Comparison of ENCODE assay signal across 2 cellular contexts in the genomic region with DNA sequence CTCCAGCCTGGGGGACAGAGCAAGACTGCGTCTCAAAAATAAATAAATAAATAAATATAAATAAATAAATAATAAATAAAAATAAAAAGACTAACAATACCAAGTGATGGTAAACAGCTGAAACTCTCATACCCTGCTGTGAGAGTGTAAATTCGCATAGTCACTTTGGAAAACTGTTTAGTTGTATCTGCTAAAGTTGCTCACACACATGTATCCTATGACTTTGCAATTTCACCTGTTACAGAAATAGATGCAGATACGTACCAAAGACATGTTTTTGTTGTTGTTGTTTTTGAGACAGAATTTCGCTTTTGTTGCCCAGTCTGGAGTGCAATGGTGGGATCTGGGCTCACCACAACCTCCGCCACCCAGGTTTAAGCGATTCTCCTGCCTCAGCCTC.
TF ChIP-seq lines count a peak whose summit lies in the region.

No MANE protein-coding gene starts in this region.

TF ChIP-seq in WTC11, 78 proteins besides CTCF, POLR2A, EP300 and RAD21 (continued from another document):
- TF ChIP-seq, protein P1, sequence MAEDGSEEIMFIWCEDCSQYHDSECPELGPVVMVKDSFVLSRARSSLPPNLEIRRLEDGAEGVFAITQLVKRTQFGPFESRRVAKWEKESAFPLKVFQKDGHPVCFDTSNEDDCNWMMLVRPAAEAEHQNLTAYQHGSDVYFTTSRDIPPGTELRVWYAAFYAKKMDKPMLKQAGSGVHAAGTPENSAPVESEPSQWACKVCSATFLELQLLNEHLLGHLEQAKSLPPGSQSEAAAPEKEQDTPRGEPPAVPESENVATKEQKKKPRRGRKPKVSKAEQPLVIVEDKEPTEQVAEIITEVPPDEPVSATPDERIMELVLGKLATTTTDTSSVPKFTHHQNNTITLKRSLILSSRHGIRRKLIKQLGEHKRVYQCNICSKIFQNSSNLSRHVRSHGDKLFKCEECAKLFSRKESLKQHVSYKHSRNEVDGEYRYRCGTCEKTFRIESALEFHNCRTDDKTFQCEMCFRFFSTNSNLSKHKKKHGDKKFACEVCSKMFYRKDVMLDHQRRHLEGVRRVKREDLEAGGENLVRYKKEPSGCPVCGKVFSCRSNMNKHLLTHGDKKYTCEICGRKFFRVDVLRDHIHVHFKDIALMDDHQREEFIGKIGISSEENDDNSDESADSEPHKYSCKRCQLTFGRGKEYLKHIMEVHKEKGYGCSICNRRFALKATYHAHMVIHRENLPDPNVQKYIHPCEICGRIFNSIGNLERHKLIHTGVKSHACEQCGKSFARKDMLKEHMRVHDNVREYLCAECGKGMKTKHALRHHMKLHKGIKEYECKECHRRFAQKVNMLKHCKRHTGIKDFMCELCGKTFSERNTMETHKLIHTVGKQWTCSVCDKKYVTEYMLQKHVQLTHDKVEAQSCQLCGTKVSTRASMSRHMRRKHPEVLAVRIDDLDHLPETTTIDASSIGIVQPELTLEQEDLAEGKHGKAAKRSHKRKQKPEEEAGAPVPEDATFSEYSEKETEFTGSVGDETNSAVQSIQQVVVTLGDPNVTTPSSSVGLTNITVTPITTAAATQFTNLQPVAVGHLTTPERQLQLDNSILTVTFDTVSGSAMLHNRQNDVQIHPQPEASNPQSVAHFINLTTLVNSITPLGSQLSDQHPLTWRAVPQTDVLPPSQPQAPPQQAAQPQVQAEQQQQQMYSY (CRISPR knock-in tag; IDR thresholded peaks at IDR 0.05) = no peak
- TF ChIP-seq, protein P2, sequence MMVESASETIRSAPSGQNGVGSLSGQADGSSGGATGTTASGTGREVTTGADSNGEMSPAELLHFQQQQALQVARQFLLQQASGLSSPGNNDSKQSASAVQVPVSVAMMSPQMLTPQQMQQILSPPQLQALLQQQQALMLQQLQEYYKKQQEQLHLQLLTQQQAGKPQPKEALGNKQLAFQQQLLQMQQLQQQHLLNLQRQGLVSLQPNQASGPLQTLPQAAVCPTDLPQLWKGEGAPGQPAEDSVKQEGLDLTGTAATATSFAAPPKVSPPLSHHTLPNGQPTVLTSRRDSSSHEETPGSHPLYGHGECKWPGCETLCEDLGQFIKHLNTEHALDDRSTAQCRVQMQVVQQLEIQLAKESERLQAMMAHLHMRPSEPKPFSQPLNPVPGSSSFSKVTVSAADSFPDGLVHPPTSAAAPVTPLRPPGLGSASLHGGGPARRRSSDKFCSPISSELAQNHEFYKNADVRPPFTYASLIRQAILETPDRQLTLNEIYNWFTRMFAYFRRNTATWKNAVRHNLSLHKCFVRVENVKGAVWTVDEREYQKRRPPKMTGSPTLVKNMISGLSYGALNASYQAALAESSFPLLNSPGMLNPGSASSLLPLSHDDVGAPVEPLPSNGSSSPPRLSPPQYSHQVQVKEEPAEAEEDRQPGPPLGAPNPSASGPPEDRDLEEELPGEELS (CRISPR knock-in tag; IDR thresholded peaks at IDR 0.05) = no peak
- TF ChIP-seq CBFB (CRISPR knock-in tag; IDR thresholded peaks at IDR 0.05; ENCODE audit: low read depth) (no peak), HMGA2 (CRISPR knock-in tag; IDR thresholded peaks at IDR 0.05) (0 out of 2 replicates have a peak, but pooled peaks have one; percentile 41), ZNF396 (CRISPR knock-in tag; IDR thresholded peaks at IDR 0.05; ENCODE audit: borderline replicate concordance) (no peak)
- TF ChIP-seq, protein P3, sequence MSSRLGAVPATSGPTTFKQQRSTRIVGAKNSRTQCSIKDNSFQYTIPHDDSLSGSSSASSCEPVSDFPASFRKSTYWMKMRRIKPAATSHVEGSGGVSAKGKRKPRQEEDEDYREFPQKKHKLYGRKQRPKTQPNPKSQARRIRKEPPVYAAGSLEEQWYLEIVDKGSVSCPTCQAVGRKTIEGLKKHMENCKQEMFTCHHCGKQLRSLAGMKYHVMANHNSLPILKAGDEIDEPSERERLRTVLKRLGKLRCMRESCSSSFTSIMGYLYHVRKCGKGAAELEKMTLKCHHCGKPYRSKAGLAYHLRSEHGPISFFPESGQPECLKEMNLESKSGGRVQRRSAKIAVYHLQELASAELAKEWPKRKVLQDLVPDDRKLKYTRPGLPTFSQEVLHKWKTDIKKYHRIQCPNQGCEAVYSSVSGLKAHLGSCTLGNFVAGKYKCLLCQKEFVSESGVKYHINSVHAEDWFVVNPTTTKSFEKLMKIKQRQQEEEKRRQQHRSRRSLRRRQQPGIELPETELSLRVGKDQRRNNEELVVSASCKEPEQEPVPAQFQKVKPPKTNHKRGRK (CRISPR knock-in tag; IDR thresholded peaks at IDR 0.05; ENCODE audit: borderline replicate concordance) = no peak
- TF ChIP-seq, protein P4, sequence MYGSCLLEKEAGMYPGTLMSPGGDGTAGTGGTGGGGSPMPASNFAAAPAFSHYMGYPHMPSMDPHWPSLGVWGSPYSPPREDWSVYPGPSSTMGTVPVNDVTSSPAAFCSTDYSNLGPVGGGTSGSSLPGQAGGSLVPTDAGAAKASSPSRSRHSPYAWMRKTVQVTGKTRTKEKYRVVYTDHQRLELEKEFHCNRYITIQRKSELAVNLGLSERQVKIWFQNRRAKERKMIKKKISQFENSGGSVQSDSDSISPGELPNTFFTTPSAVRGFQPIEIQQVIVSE (CRISPR knock-in tag; IDR thresholded peaks at IDR 0.05; ENCODE audit: borderline replicate concordance) = no peak
TF ChIP-seq in WTC11: peak in this region for 1.

TF ChIP-seq in K562, 482 proteins besides CTCF, POLR2A, EP300 and RAD21 (continued from another document and continues in another):
- TF ChIP-seq, protein P5, sequence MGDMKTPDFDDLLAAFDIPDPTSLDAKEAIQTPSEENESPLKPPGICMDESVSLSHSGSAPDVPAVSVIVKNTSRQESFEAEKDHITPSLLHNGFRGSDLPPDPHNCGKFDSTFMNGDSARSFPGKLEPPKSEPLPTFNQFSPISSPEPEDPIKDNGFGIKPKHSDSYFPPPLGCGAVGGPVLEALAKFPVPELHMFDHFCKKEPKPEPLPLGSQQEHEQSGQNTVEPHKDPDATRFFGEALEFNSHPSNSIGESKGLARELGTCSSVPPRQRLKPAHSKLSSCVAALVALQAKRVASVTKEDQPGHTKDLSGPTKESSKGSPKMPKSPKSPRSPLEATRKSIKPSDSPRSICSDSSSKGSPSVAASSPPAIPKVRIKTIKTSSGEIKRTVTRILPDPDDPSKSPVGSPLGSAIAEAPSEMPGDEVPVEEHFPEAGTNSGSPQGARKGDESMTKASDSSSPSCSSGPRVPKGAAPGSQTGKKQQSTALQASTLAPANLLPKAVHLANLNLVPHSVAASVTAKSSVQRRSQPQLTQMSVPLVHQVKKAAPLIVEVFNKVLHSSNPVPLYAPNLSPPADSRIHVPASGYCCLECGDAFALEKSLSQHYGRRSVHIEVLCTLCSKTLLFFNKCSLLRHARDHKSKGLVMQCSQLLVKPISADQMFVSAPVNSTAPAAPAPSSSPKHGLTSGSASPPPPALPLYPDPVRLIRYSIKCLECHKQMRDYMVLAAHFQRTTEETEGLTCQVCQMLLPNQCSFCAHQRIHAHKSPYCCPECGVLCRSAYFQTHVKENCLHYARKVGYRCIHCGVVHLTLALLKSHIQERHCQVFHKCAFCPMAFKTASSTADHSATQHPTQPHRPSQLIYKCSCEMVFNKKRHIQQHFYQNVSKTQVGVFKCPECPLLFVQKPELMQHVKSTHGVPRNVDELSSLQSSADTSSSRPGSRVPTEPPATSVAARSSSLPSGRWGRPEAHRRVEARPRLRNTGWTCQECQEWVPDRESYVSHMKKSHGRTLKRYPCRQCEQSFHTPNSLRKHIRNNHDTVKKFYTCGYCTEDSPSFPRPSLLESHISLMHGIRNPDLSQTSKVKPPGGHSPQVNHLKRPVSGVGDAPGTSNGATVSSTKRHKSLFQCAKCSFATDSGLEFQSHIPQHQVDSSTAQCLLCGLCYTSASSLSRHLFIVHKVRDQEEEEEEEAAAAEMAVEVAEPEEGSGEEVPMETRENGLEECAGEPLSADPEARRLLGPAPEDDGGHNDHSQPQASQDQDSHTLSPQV (IDR thresholded peaks at IDR 0.05) = 0 out of 2 replicates have a peak, but pooled peaks have one; percentile 32
- TF ChIP-seq HCFC1 (IDR thresholded peaks at IDR 0.05; ENCODE audit: low read depth, low read length) (no peak), SP1 (CRISPR knock-in tag; IDR thresholded peaks at IDR 0.05) (no peak), KDM2B (CRISPR knock-in tag; IDR thresholded peaks at IDR 0.05) (no peak), ZNF316 (IDR thresholded peaks at IDR 0.05) (peak; percentile 87), CTBP1 (IDR thresholded peaks at IDR 0.05; ENCODE audit: borderline replicate concordance) (no peak), OTX1 (CRISPR knock-in tag; IDR thresholded peaks at IDR 0.05) (no peak), CBX8 (IDR thresholded peaks at IDR 0.05; ENCODE audit: borderline replicate concordance, extremely low read depth, low read depth, low read length, poor library complexity, severe bottlenecking) (no peak), C11orf30 (IDR thresholded peaks at IDR 0.05; ENCODE audit: low read depth) (peak; percentile 85), POLR3A (IDR thresholded peaks at IDR 0.05; ENCODE audit: borderline replicate concordance, extremely low read depth, insufficient read depth, insufficient read length) (no peak), RBM15 (IDR thresholded peaks at IDR 0.05; ENCODE audit: insufficient read depth, low read length) (no peak), MAFF (IDR thresholded peaks at IDR 0.05; ENCODE audit: low read length) (peak; percentile 19; the same call in 1 of the 2 replicates), MAFG (tag; conservative IDR thresholded peaks at IDR 0.05) (peak; percentile 83), MAFK (IDR thresholded peaks at IDR 0.05; ENCODE audit: low read length) (peak; percentile 23; the same call in 1 of the 2 replicates), TAF15 (IDR thresholded peaks at IDR 0.05; ENCODE audit: low read depth, low read length) (no peak), TAF9B (IDR thresholded peaks at IDR 0.05; ENCODE audit: partially characterized antibody) (no peak)
- TF ChIP-seq, protein P6, sequence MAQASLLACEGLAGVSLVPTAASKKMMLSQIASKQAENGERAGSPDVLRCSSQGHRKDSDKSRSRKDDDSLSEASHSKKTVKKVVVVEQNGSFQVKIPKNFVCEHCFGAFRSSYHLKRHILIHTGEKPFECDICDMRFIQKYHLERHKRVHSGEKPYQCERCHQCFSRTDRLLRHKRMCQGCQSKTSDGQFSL (CRISPR knock-in tag; IDR thresholded peaks at IDR 0.05) = no peak
- TF ChIP-seq, protein P6 (tag; IDR thresholded peaks at IDR 0.05) = no peak
- TF ChIP-seq, protein P7, sequence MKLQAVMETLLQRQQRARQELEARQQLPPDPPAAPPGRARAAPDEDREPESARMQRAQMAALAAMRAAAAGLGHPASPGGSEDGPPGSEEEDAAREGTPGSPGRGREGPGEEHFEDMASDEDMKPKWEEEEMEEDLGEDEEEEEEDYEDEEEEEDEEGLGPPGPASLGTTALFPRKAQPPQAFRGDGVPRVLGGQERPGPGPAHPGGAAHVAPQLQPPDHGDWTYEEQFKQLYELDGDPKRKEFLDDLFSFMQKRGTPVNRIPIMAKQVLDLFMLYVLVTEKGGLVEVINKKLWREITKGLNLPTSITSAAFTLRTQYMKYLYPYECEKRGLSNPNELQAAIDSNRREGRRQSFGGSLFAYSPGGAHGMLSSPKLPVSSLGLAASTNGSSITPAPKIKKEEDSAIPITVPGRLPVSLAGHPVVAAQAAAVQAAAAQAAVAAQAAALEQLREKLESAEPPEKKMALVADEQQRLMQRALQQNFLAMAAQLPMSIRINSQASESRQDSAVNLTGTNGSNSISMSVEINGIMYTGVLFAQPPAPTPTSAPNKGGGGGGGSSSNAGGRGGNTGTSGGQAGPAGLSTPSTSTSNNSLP (IDR thresholded peaks at IDR 0.05; ENCODE audit: borderline replicate concordance, low read depth, low read length) = no peak
- TF ChIP-seq, protein P8, sequence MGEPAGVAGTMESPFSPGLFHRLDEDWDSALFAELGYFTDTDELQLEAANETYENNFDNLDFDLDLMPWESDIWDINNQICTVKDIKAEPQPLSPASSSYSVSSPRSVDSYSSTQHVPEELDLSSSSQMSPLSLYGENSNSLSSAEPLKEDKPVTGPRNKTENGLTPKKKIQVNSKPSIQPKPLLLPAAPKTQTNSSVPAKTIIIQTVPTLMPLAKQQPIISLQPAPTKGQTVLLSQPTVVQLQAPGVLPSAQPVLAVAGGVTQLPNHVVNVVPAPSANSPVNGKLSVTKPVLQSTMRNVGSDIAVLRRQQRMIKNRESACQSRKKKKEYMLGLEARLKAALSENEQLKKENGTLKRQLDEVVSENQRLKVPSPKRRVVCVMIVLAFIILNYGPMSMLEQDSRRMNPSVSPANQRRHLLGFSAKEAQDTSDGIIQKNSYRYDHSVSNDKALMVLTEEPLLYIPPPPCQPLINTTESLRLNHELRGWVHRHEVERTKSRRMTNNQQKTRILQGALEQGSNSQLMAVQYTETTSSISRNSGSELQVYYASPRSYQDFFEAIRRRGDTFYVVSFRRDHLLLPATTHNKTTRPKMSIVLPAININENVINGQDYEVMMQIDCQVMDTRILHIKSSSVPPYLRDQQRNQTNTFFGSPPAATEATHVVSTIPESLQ (CRISPR knock-in tag; IDR thresholded peaks at IDR 0.05) = no peak
- TF ChIP-seq, protein P9, sequence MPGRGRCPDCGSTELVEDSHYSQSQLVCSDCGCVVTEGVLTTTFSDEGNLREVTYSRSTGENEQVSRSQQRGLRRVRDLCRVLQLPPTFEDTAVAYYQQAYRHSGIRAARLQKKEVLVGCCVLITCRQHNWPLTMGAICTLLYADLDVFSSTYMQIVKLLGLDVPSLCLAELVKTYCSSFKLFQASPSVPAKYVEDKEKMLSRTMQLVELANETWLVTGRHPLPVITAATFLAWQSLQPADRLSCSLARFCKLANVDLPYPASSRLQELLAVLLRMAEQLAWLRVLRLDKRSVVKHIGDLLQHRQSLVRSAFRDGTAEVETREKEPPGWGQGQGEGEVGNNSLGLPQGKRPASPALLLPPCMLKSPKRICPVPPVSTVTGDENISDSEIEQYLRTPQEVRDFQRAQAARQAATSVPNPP (IDR thresholded peaks at IDR 0.05; ENCODE audit: borderline replicate concordance, insufficient read depth, insufficient read length) = no peak
- TF ChIP-seq, protein P10, sequence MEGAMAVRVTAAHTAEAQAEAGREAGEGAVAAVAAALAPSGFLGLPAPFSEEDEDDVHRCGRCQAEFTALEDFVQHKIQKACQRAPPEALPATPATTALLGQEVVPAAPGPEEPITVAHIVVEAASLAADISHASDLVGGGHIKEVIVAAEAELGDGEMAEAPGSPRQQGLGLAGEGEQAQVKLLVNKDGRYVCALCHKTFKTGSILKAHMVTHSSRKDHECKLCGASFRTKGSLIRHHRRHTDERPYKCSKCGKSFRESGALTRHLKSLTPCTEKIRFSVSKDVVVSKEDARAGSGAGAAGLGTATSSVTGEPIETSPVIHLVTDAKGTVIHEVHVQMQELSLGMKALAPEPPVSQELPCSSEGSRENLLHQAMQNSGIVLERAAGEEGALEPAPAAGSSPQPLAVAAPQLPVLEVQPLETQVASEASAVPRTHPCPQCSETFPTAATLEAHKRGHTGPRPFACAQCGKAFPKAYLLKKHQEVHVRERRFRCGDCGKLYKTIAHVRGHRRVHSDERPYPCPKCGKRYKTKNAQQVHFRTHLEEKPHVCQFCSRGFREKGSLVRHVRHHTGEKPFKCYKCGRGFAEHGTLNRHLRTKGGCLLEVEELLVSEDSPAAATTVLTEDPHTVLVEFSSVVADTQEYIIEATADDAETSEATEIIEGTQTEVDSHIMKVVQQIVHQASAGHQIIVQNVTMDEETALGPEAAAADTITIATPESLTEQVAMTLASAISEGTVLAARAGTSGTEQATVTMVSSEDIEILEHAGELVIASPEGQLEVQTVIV (CRISPR knock-in tag; IDR thresholded peaks at IDR 0.05; ENCODE audit: borderline replicate concordance) = no peak
- TF ChIP-seq, protein P11, sequence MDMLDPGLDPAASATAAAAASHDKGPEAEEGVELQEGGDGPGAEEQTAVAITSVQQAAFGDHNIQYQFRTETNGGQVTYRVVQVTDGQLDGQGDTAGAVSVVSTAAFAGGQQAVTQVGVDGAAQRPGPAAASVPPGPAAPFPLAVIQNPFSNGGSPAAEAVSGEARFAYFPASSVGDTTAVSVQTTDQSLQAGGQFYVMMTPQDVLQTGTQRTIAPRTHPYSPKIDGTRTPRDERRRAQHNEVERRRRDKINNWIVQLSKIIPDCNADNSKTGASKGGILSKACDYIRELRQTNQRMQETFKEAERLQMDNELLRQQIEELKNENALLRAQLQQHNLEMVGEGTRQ (CRISPR knock-in tag; IDR thresholded peaks at IDR 0.05) = no peak
